ENCODE assay signal across 13 cellular contexts in genomic region chr9:93815135-93815534, GRCh38.
DNase-seq lines count a peak whose midpoint lies in the region; ATAC-seq and TF ChIP-seq lines count a peak whose summit lies in the region.
"Had no signal": no experiment of that assay in that cellular context is flagged by ENCODE, and none has a peak within 500 bp of the region (broad histone marks: within the 10 kb centered on the region; RNA-seq: fewer than 3 reads in every experiment).

No MANE protein-coding gene starts in this region.

- H3K4me1 ChIP-seq in endodermal cell (ENCODE audit: control insufficient read depth, insufficient read depth, low read length) = peaks cover 3% of the 10 kb centered on the region
- H3K4me1 ChIP-seq: SJCRH30 had no signal

- H3K27ac ChIP-seq in endodermal cell (ENCODE audit: low read depth, low read length) = no peak overlapping the region
- H3K27ac ChIP-seq: PC-9, SJCRH30 had no signal

- POLR2A ChIA-PET in activated CD4-positive, alpha-beta T cell treated with anti-CD3 and anti-CD28 coated beads for 36 hours (lab: Charles Lee) = no interaction called here

- H3K4me3 Mint-ChIP-seq in activated CD4-positive, alpha-beta T cell treated with anti-CD3 and anti-CD28 coated beads, Interleukin-2, amount 10 ng/mL, durations not matched to agents 24 days and 14 days = no peak overlapping the region
- H3K4me3 Mint-ChIP-seq in activated CD4-positive, alpha-beta T cell treated with anti-CD3 and anti-CD28 coated beads for 36 hours = no peak overlapping the region
- H3K4me3 Mint-ChIP-seq in endodermal cell = no peak overlapping the region
- H3K4me3 Mint-ChIP-seq: T-helper 17 cell had no signal

- TF ChIP-seq CTCF in endodermal cell (conservative IDR thresholded peaks at IDR 0.05) = no peak

- intact Hi-C loops in activated CD4-positive, alpha-beta T cell treated with anti-CD3 and anti-CD28 coated beads, Interleukin-2, amount 10 ng/mL, durations not matched to agents 24 days and 14 days (cut with micrococcal nuclease) = no loop called here
- intact Hi-C loops in activated CD4-positive, alpha-beta T cell treated with anti-CD3 and anti-CD28 coated beads for 36 hours (cut with DNase I, micrococcal nuclease) = no loop called here

- no peaks in the 10 kb centered on the region for H3K4me1 Mint-ChIP-seq in activated CD4-positive, alpha-beta T cell treated with anti-CD3 and anti-CD28 coated beads, Interleukin-2, amount 10 ng/mL, durations not matched to agents 24 days and 14 days
- no peaks in the 10 kb centered on the region for H3K4me1 Mint-ChIP-seq in activated CD4-positive, alpha-beta T cell treated with anti-CD3 and anti-CD28 coated beads for 36 hours
- H3K4me1 Mint-ChIP-seq in endodermal cell = peaks cover 14% of the 10 kb centered on the region
- H3K4me1 Mint-ChIP-seq: CD14-positive monocyte had no signal

- H3K27ac Mint-ChIP-seq in activated CD4-positive, alpha-beta T cell treated with anti-CD3 and anti-CD28 coated beads, Interleukin-2, amount 10 ng/mL, durations not matched to agents 24 days and 14 days = no peak overlapping the region
- H3K27ac Mint-ChIP-seq in activated CD4-positive, alpha-beta T cell treated with anti-CD3 and anti-CD28 coated beads for 36 hours = no peak overlapping the region
- no peak overlapping the region for H3K27ac Mint-ChIP-seq in endodermal cell
- H3K27ac Mint-ChIP-seq: CD14-positive monocyte, T-helper 17 cell had no signal

- no peak overlapping the region for H3K4me3 ChIP-seq in H7 (ENCODE audit: insufficient read depth, low read depth, low read length)
- no peak overlapping the region for H3K4me3 ChIP-seq in endodermal cell (ENCODE audit: low read length)
- H3K4me3 ChIP-seq: PC-9, SJCRH30 had no signal

- H3K36me3 ChIP-seq in H7 (replicated peaks; ENCODE audit: control insufficient read depth, insufficient read depth, low read length) (no peaks in the 10 kb centered on the region), endodermal cell (ENCODE audit: control insufficient read depth, insufficient read depth, low read length) (no peaks in the 10 kb centered on the region)
- H3K36me3 ChIP-seq: SJCRH30 had no signal

- H3K27me3 ChIP-seq in H7 (ENCODE audit: control insufficient read depth, insufficient read depth, low read length) (no peaks in the 10 kb centered on the region; the same call in 1 of the 2 replicates), endodermal cell (ENCODE audit: control insufficient read depth, insufficient read depth, low read length, poor library complexity, severe bottlenecking) (peaks cover 10% of the 10 kb centered on the region)
- H3K27me3 ChIP-seq: SJCRH30 had no signal

- H3K27me3 Mint-ChIP-seq in activated CD4-positive, alpha-beta T cell treated with anti-CD3 and anti-CD28 coated beads, Interleukin-2, amount 10 ng/mL, durations not matched to agents 24 days and 14 days = peaks cover 13% of the 10 kb centered on the region
- peaks cover 28% of the 10 kb centered on the region for H3K27me3 Mint-ChIP-seq in activated CD4-positive, alpha-beta T cell treated with anti-CD3 and anti-CD28 coated beads for 36 hours
- H3K27me3 Mint-ChIP-seq in endodermal cell (ENCODE audit: insufficient read depth) = peaks cover 16% of the 10 kb centered on the region

- ATAC-seq in activated CD4-positive, alpha-beta T cell treated with anti-CD3 and anti-CD28 coated beads for 36 hours = no peak
- ATAC-seq: T-helper 17 cell had no signal

- CTCF ChIA-PET in activated CD4-positive, alpha-beta T cell treated with anti-CD3 and anti-CD28 coated beads for 36 hours (lab: Charles Lee) = interaction anchor here (0.6 kb wide), 1 partner anchor 45 kb away, joined by 4 read pairs; no protein-coding TSS in a partner anchor

- no peaks in the 10 kb centered on the region for H3K9me3 ChIP-seq in endodermal cell (ENCODE audit: control insufficient read depth, low read length)
- H3K9me3 ChIP-seq: SJCRH30 had no signal

- peak; percentile 36 for DNase-seq in activated CD4-positive, alpha-beta T cell treated with anti-CD3 and anti-CD28 coated beads, Interleukin-2, amount 10 ng/mL, durations not matched to agents 24 days and 14 days
- DNase-seq in activated CD4-positive, alpha-beta T cell treated with anti-CD3 and anti-CD28 coated beads for 36 hours = no peak
- DNase-seq in H7 (peak; percentile 13), endodermal cell (peak; percentile 38), NCI-H345 (lab: John Stamatoyannopoulos, UW) (no peak), RPMI8226 (no peak), NCI-H446 treated with DMSO at 0.1 percent for 48 hours (lab: John Stamatoyannopoulos, UW) (no peak)
- DNase-seq: ACHN, AML-193, PC-9, SJCRH30, T-helper 17 cell had no signal

- H3K9me3 Mint-ChIP-seq in activated CD4-positive, alpha-beta T cell treated with anti-CD3 and anti-CD28 coated beads, Interleukin-2, amount 10 ng/mL, durations not matched to agents 24 days and 14 days = no peaks in the 10 kb centered on the region
- no peaks in the 10 kb centered on the region for H3K9me3 Mint-ChIP-seq in activated CD4-positive, alpha-beta T cell treated with anti-CD3 and anti-CD28 coated beads for 36 hours (ENCODE audit: low read depth)
- no peaks in the 10 kb centered on the region for H3K9me3 Mint-ChIP-seq in endodermal cell

- WGBS in endodermal cell (ENCODE audit: insufficient coverage in 1 of 2, insufficient read length in 1 of 2), 2 experiments = 80% methylated on average over 4 of the region's 4 CpGs; no CpG with 5 or more reads in 1 of the 2 experiments

- H3K36me3 Mint-ChIP-seq in activated CD4-positive, alpha-beta T cell treated with anti-CD3 and anti-CD28 coated beads, Interleukin-2, amount 10 ng/mL, durations not matched to agents 24 days and 14 days (ENCODE audit: low read depth) = no peaks in the 10 kb centered on the region
- H3K36me3 Mint-ChIP-seq in activated CD4-positive, alpha-beta T cell treated with anti-CD3 and anti-CD28 coated beads for 36 hours (ENCODE audit: low read depth) = no peaks in the 10 kb centered on the region
- no peaks in the 10 kb centered on the region for H3K36me3 Mint-ChIP-seq in endodermal cell (ENCODE audit: low read depth)
- H3K36me3 Mint-ChIP-seq: CD14-positive monocyte had no signal

- no peak overlapping the region for H3K9ac ChIP-seq in endodermal cell (ENCODE audit: extremely low read depth, low read length, poor library complexity, severe bottlenecking)

Comparison
In these comparisons a context has a peak if more than half of its experiments do, and no peak if none do; other contexts are left out.
1. DNase-seq: peak in activated CD4-positive, alpha-beta T cell treated with anti-CD3 and anti-CD28 coated beads, Interleukin-2, amount 10 ng/mL, durations not matched to agents 24 days and 14 days (single experiment), H7 (single experiment) and endodermal cell (single experiment); none in activated CD4-positive, alpha-beta T cell treated with anti-CD3 and anti-CD28 coated beads for 36 hours (single experiment), NCI-H345 (single experiment), RPMI8226 (single experiment) and NCI-H446 treated with DMSO at 0.1 percent for 48 hours (single experiment).